ENCODE assay signal across 8 cellular contexts in the genomic region with DNA sequence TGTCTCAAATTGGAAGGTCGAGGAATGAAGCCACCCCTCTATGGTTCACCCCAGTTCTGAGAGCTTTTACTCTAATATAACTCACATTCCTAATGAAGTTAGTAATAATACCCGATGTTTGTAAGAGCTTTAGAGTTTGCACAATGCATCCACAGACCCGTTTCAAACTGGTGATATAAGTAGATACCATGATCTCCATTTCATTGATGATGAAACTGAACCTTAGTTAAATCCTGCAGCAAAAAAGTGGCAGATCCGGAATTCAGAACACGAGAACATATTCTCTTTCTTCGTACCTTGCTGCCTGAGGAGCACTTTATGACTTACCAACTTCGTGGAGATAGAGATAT. TPM values are rescaled to one million over a fixed set of nuclear protein-coding genes. Genes with fewer than 3 reads are reported as not detected.
DNase-seq lines count a peak whose midpoint lies in the region; ATAC-seq and TF ChIP-seq lines count a peak whose summit lies in the region.

No MANE protein-coding gene starts in this region.

- no peaks in the 10 kb centered on the region for H3K9me3 ChIP-seq in skeletal muscle satellite cell (replicated peaks; ENCODE audit: low read length)

- H2AFZ ChIP-seq in GM23338: peak overlapping the region; percentile 90; the same call in 1 of the 2 replicates

- peak overlapping the region; percentile 78 for H3K4me3 Mint-ChIP-seq in GM23338

- no peak for ATAC-seq in GM23338
- ATAC-seq in GM19463 (IDR thresholded peaks at IDR 0.05; ENCODE audit: unreplicated experiment): no peak
- ATAC-seq in GM21723 (IDR thresholded peaks at IDR 0.05; ENCODE audit: unreplicated experiment): no peak
- no peak for ATAC-seq in HG03520 (IDR thresholded peaks at IDR 0.05; ENCODE audit: unreplicated experiment)

- H4K20me1 ChIP-seq in GM23338 (replicated peaks; ENCODE audit: insufficient read depth): peaks cover 11% of the 10 kb centered on the region; the same call in 1 of the 2 replicates

- peaks cover 36% of the 10 kb centered on the region for H3K79me2 ChIP-seq in GM23338 (replicated peaks; ENCODE audit: insufficient read depth)

- peaks cover 17% of the 10 kb centered on the region for H3K27me3 Mint-ChIP-seq in GM23338 (ENCODE audit: insufficient read depth, low read depth, poor library complexity)

- peaks cover 22% of the 10 kb centered on the region for H3K4me1 Mint-ChIP-seq in GM23338

- H3K4me2 ChIP-seq in GM23338 (peak overlapping the region; percentile 67), skeletal muscle satellite cell (ENCODE audit: low read length) (peak overlapping the region; percentile 91)

- no peak for DNase-seq in GM23338 (ENCODE audit: low spot score)
- peak in 1 of 2 donors; percentile 27 for DNase-seq in foreskin fibroblast
- DNase-seq in NCI-H187 (lab: John Stamatoyannopoulos, UW): no peak

- peaks cover 5% of the 10 kb centered on the region; the same call in 1 of the 3 replicates for H3K36me3 Mint-ChIP-seq in GM23338 (ENCODE audit: low read depth)

- H3K27me3 ChIP-seq in GM23338 (ENCODE audit: insufficient read depth): no peaks in the 10 kb centered on the region
- H3K27me3 ChIP-seq in skeletal muscle satellite cell (ENCODE audit: control insufficient read depth, insufficient read depth, low read length): no peaks in the 10 kb centered on the region

- no peak overlapping the region for H3K27ac Mint-ChIP-seq in GM23338

- TF ChIP-seq CTCF in GM23338 (conservative IDR thresholded peaks at IDR 0.05; ENCODE audit: low read depth in 2 of 2): no peak
- TF ChIP-seq CTCF in VCaP (conservative IDR thresholded peaks at IDR 0.05): no peak
- no peak for TF ChIP-seq CTCF in foreskin fibroblast (IDR thresholded peaks at IDR 0.05; ENCODE audit: low read depth, low read length)

- H3K4me3 ChIP-seq in GM23338: peak overlapping the region; percentile 66
- H3K4me3 ChIP-seq in foreskin fibroblast (ENCODE audit: low read depth in 1 of 2, low read length in 2 of 2): peak overlapping the region; percentile 50 to 63
- peak overlapping the region; percentile 80 for H3K4me3 ChIP-seq in skeletal muscle satellite cell (ENCODE audit: low read length)

- peaks cover 12% of the 10 kb centered on the region; the same call in 1 of the 2 replicates for H3K4me1 ChIP-seq in GM23338 (ENCODE audit: insufficient read depth)
- H3K4me1 ChIP-seq in skeletal muscle satellite cell (ENCODE audit: control insufficient read depth, insufficient read depth, low read length): peaks cover 20% of the 10 kb centered on the region

- H3K9me3 Mint-ChIP-seq in GM23338: no peaks in the 10 kb centered on the region

- H3K27ac ChIP-seq in GM23338 (ENCODE audit: low read depth) (no peak overlapping the region), VCaP (peak overlapping the region; percentile 91)

- H3K9ac ChIP-seq in skeletal muscle satellite cell (ENCODE audit: low read depth, low read length): peak overlapping the region; percentile 81

- H3K9me2 ChIP-seq in GM23338 (ENCODE audit: insufficient read depth): no peaks in the 10 kb centered on the region

- H3K36me3 ChIP-seq in GM23338 (ENCODE audit: insufficient read depth) (no peaks in the 10 kb centered on the region), skeletal muscle satellite cell (ENCODE audit: insufficient read depth, low read length) (no peaks in the 10 kb centered on the region)

- no peaks in the 10 kb centered on the region for H3F3A ChIP-seq in GM23338 (replicated peaks; ENCODE audit: low read depth)

TF ChIP-seq in GM23338, 12 proteins besides CTCF, POLR2A, EP300 and RAD21:
- TF ChIP-seq, protein P1, sequence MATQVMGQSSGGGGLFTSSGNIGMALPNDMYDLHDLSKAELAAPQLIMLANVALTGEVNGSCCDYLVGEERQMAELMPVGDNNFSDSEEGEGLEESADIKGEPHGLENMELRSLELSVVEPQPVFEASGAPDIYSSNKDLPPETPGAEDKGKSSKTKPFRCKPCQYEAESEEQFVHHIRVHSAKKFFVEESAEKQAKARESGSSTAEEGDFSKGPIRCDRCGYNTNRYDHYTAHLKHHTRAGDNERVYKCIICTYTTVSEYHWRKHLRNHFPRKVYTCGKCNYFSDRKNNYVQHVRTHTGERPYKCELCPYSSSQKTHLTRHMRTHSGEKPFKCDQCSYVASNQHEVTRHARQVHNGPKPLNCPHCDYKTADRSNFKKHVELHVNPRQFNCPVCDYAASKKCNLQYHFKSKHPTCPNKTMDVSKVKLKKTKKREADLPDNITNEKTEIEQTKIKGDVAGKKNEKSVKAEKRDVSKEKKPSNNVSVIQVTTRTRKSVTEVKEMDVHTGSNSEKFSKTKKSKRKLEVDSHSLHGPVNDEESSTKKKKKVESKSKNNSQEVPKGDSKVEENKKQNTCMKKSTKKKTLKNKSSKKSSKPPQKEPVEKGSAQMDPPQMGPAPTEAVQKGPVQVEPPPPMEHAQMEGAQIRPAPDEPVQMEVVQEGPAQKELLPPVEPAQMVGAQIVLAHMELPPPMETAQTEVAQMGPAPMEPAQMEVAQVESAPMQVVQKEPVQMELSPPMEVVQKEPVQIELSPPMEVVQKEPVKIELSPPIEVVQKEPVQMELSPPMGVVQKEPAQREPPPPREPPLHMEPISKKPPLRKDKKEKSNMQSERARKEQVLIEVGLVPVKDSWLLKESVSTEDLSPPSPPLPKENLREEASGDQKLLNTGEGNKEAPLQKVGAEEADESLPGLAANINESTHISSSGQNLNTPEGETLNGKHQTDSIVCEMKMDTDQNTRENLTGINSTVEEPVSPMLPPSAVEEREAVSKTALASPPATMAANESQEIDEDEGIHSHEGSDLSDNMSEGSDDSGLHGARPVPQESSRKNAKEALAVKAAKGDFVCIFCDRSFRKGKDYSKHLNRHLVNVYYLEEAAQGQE (IDR thresholded peaks at IDR 0.05; ENCODE audit: unreplicated experiment): no peak
- TF ChIP-seq STAT1 (IDR thresholded peaks at IDR 0.05; ENCODE audit: unreplicated experiment): no peak
- no peak for TF ChIP-seq POLR2AphosphoS5 (IDR thresholded peaks at IDR 0.05; ENCODE audit: low read depth)
- TF ChIP-seq EZH2phosphoT487 (IDR thresholded peaks at IDR 0.05; ENCODE audit: unreplicated experiment): no peak
- no peak for TF ChIP-seq ZNF331 (CRISPR knock-in tag; IDR thresholded peaks at IDR 0.05; ENCODE audit: low read depth)
- no peak for TF ChIP-seq JUNB (IDR thresholded peaks at IDR 0.05; ENCODE audit: unreplicated experiment)
- TF ChIP-seq, protein P2, sequence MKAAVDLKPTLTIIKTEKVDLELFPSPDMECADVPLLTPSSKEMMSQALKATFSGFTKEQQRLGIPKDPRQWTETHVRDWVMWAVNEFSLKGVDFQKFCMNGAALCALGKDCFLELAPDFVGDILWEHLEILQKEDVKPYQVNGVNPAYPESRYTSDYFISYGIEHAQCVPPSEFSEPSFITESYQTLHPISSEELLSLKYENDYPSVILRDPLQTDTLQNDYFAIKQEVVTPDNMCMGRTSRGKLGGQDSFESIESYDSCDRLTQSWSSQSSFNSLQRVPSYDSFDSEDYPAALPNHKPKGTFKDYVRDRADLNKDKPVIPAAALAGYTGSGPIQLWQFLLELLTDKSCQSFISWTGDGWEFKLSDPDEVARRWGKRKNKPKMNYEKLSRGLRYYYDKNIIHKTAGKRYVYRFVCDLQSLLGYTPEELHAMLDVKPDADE (IDR thresholded peaks at IDR 0.05): no peak

RNA-seq across cellular contexts. Expression of a gene that starts 0.8 kb away (rescaled TPM):
- total RNA-seq in GM23338 (2014; rRNA removed; shearing (Covaris generic)): 130 and 131 TPM in 2 replicates
- 84.8 and 88.8 TPM in 2 replicates for polyA plus RNA-seq in GM23338 (2016; fragmentation: Nextera tagmentation; extraction: Ambion mirVana)
- 92.5 and 95.7 TPM in 2 replicates for total RNA-seq in skeletal muscle satellite cell (2012; rRNA removed)
